In genomic region chr9:109401169-109401989, GRCh38 we compare ENCODE assay signal across 8 cellular contexts.
DNase-seq lines count a peak whose midpoint lies in the region; ATAC-seq and TF ChIP-seq lines count a peak whose summit lies in the region.

No MANE protein-coding gene starts in this region.

- H3K36me3 Mint-ChIP-seq in type B pancreatic cell, result peaks cover 4% of the 10 kb centered on the region

- H3K4me3 Mint-ChIP-seq in type B pancreatic cell, result no peak overlapping the region

- H3K4me3 ChIP-seq in breast epithelium, result no peak overlapping the region
- H3K4me3 ChIP-seq in liver (ENCODE audit: low read depth in 1 of 3, low read length in 3 of 3), result no peak overlapping the region

- H3K27ac Mint-ChIP-seq in type B pancreatic cell, result no peak overlapping the region

- no peaks in the 10 kb centered on the region for H3K4me1 Mint-ChIP-seq in type B pancreatic cell (ENCODE audit: unreplicated experiment)

- H3K4me1 ChIP-seq in breast epithelium, result no peaks in the 10 kb centered on the region
- no peaks in the 10 kb centered on the region for H3K4me1 ChIP-seq in liver (ENCODE audit: control insufficient read depth in 4 of 4, insufficient read depth in 4 of 4, low read length in 3 of 4)

- H3K9ac ChIP-seq in liver (ENCODE audit: low read depth in 1 of 2, low read length in 2 of 2), result no peak overlapping the region

- CTCF ChIA-PET in GM10248 (lab: Yijun Ruan, JAX), result interaction anchor here (0.6 to 7.7 kb wide), 15 partner anchors 9 to 172 kb away, joined by 3 to 79 read pairs (median 4); no protein-coding TSS in a partner anchor

- intact Hi-C loops in breast epithelium (cut with DNase I; ENCODE audit: low total_unique reads), result no loop called here

- peak; percentile 50 to 72 for TF ChIP-seq RAD21 in liver (IDR thresholded peaks at IDR 0.05)

- ATAC-seq in HG03175 (IDR thresholded peaks at IDR 0.05; ENCODE audit: unreplicated experiment), result peak; percentile 53

- no peaks in the 10 kb centered on the region for H3K9me3 ChIP-seq in breast epithelium
- H3K9me3 ChIP-seq in liver (ENCODE audit: control insufficient read depth in 4 of 4, low read length in 3 of 4), result no peaks in the 10 kb centered on the region

- no peak for TF ChIP-seq POLR2A in breast epithelium (IDR thresholded peaks at IDR 0.05)

- H3K27ac ChIP-seq in breast epithelium (no peak overlapping the region), liver (ENCODE audit: low read depth in 1 of 2, low read length in 2 of 2) (no peak overlapping the region)

- no peaks in the 10 kb centered on the region for H3K9me3 Mint-ChIP-seq in type B pancreatic cell

- no peaks in the 10 kb centered on the region for H3K36me3 ChIP-seq in breast epithelium
- H3K36me3 ChIP-seq in liver (ENCODE audit: control insufficient read depth in 4 of 4, insufficient read depth in 3 of 4, low read depth in 1 of 4, low read length in 3 of 4), result peaks cover 14 to 69% (median 54%) of the 10 kb centered on the region in 4 donors

- POLR2A ChIA-PET in GM10248 (lab: Yijun Ruan, JAX), result no interaction called here

- no peaks in the 10 kb centered on the region for H3K27me3 Mint-ChIP-seq in type B pancreatic cell

- TF ChIP-seq CTCF in GM10248 (IDR thresholded peaks at IDR 0.05; ENCODE audit: control extremely low read depth, extremely low read depth, low read depth, missing control alignments) (peak; percentile 87), breast epithelium (IDR thresholded peaks at IDR 0.05) (peak; percentile 41 to 73 (median 57)), liver (IDR thresholded peaks at IDR 0.05; ENCODE audit: low read depth, low read length, missing input control) (peak; percentile 40), type B pancreatic cell (conservative IDR thresholded peaks at IDR 0.05) (peak; percentile 86)

- 75% methylated on average over 13 of the region's 13 CpGs for WGBS in liver

- peak; percentile 61 for DNase-seq in AG08396 (ENCODE audit: low spot score)
- DNase-seq in GM10248 (ENCODE audit: extremely low spot score), result peak; percentile 70
- DNase-seq in NCI-H82 treated with DMSO at 0.1 percent for 48 hours (lab: John Stamatoyannopoulos, UW; ENCODE audit: unreplicated experiment), result peak; percentile 9
- DNase-seq in breast epithelium (ENCODE audit: low spot score in 2 of 2), result peak in 1 of 2 donors; percentile 70
- peak; percentile 76 for DNase-seq in type B pancreatic cell (ENCODE audit: extremely low spot score, unreplicated experiment)
- DNase-seq in NCI-H446 treated with DMSO at 0.1 percent for 48 hours (lab: John Stamatoyannopoulos, UW), result no peak

- H3K27me3 ChIP-seq in breast epithelium, result no peaks in the 10 kb centered on the region
- H3K27me3 ChIP-seq in liver (ENCODE audit: control insufficient read depth in 4 of 4, insufficient read depth in 4 of 4, low read length in 3 of 4), result no peaks in the 10 kb centered on the region

TF ChIP-seq in liver, 16 proteins besides CTCF, POLR2A, EP300 and RAD21:
- TF ChIP-seq JUND (IDR thresholded peaks at IDR 0.05) (no peak), HNF4G (IDR thresholded peaks at IDR 0.05) (no peak), MAX (IDR thresholded peaks at IDR 0.05) (no peak), REST (IDR thresholded peaks at IDR 0.05) (no peak), EGR1 (IDR thresholded peaks at IDR 0.05; ENCODE audit: low read depth in 2 of 2) (no peak), FOXA2 (IDR thresholded peaks at IDR 0.05) (no peak), SP1 (IDR thresholded peaks at IDR 0.05) (no peak), TAF1 (conservative IDR thresholded peaks at IDR 0.05) (no peak), RXRA (IDR thresholded peaks at IDR 0.05) (no peak), HNF4A (conservative IDR thresholded peaks at IDR 0.05) (no peak), GABPA (IDR thresholded peaks at IDR 0.05 in 1 of 2, conservative IDR thresholded peaks at IDR 0.05 in 1 of 2) (no peak), ZBTB33 (IDR thresholded peaks at IDR 0.05) (no peak), FOXA1 (IDR thresholded peaks at IDR 0.05) (no peak), NR2F2 (IDR thresholded peaks at IDR 0.05) (no peak), YY1 (IDR thresholded peaks at IDR 0.05) (no peak)
- TF ChIP-seq, protein P1, sequence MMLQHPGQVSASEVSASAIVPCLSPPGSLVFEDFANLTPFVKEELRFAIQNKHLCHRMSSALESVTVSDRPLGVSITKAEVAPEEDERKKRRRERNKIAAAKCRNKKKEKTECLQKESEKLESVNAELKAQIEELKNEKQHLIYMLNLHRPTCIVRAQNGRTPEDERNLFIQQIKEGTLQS (IDR thresholded peaks at IDR 0.05), result no peak
